Comparison of ENCODE assay signal across 1 cellular context in genomic region chr4:17670423-17670822, GRCh38.
TF ChIP-seq lines count a peak whose summit lies in the region.

No MANE protein-coding gene starts in this region.

TF ChIP-seq in K562, 482 proteins besides CTCF, POLR2A, EP300 and RAD21 (continued from another document and continues in another):
- TF ChIP-seq CUX1 (CRISPR knock-in tag; IDR thresholded peaks at IDR 0.05) (no peak), TAF7 (tag; IDR thresholded peaks at IDR 0.05) (no peak), ZFP1 (CRISPR knock-in tag; IDR thresholded peaks at IDR 0.05) (no peak), ZNF398 (CRISPR knock-in tag; IDR thresholded peaks at IDR 0.05) (no peak), TBP (optimal IDR thresholded peaks at IDR 0.05; ENCODE audit: low read depth, low read length) (no peak), U2AF2 (optimal IDR thresholded peaks at IDR 0.05; ENCODE audit: low read depth, low read length) (no peak), ATF3 (IDR thresholded peaks at IDR 0.05) (peak; percentile 12; the same call in 1 of the 2 replicates), ATF3 (CRISPR knock-in tag; conservative IDR thresholded peaks at IDR 0.05) (0 out of 2 replicates have a peak, but pooled peaks have one; percentile 38), CHCHD3 (CRISPR knock-in tag; IDR thresholded peaks at IDR 0.05) (no peak), LARP7 (IDR thresholded peaks at IDR 0.05) (no peak), CBX8 (IDR thresholded peaks at IDR 0.05; ENCODE audit: borderline replicate concordance, extremely low read depth, low read depth, low read length, poor library complexity, severe bottlenecking) (no peak), RB1 (IDR thresholded peaks at IDR 0.05; ENCODE audit: low read depth) (0 out of 2 replicates have a peak, but pooled peaks have one; percentile 14), ZNF24 (IDR thresholded peaks at IDR 0.05) (no peak), E2F6 (IDR thresholded peaks at IDR 0.05; ENCODE audit: borderline replicate concordance in 1 of 2, extremely low read depth in 1 of 2, insufficient read depth in 1 of 2, insufficient read length in 1 of 2, low read depth in 1 of 2, low read length in 1 of 2, poor library complexity in 1 of 2, severe bottlenecking in 1 of 2) (no peak), ZNF586 (CRISPR knock-in tag; conservative IDR thresholded peaks at IDR 0.05) (no peak), NR1H2 (CRISPR knock-in tag; IDR thresholded peaks at IDR 0.05) (no peak), TCF3 (CRISPR knock-in tag; IDR thresholded peaks at IDR 0.05) (peak; percentile 96), PTBP1 (IDR thresholded peaks at IDR 0.05; ENCODE audit: low read depth, low read length) (no peak), ZNF444 (CRISPR knock-in tag; IDR thresholded peaks at IDR 0.05) (no peak), ARID3B (CRISPR knock-in tag; IDR thresholded peaks at IDR 0.05; ENCODE audit: borderline replicate concordance) (no peak), VEZF1 (CRISPR knock-in tag; IDR thresholded peaks at IDR 0.05) (peak; percentile 30; the same call in 1 of the 2 replicates), ZNF583 (CRISPR knock-in tag; IDR thresholded peaks at IDR 0.05) (no peak), JUND (IDR thresholded peaks at IDR 0.05; ENCODE audit: borderline replicate concordance, low read depth, low read length) (peak; percentile 55; the same call in 1 of the 2 replicates), JUND (tag; IDR thresholded peaks at IDR 0.05; ENCODE audit: borderline replicate concordance, low read depth, low read length) (peak; percentile 38; the same call in 1 of the 3 replicates), KLF13 (tag; IDR thresholded peaks at IDR 0.05; ENCODE audit: borderline replicate concordance, low read depth) (no peak), DIDO1 (tag; IDR thresholded peaks at IDR 0.05; ENCODE audit: low read depth) (no peak), SREBF1 (IDR thresholded peaks at IDR 0.05; ENCODE audit: borderline replicate concordance, low read depth, low read length) (no peak), POLR2AphosphoS5 (IDR thresholded peaks at IDR 0.05; ENCODE audit: control insufficient read depth, insufficient read depth, low read depth, low read length) (peak; percentile 93), ELF2 (CRISPR knock-in tag; IDR thresholded peaks at IDR 0.05) (no peak), HDAC2 (IDR thresholded peaks at IDR 0.05) (peak; percentile 79; the same call in 1 of the 2 replicates), PPARD (CRISPR knock-in tag; IDR thresholded peaks at IDR 0.05) (no peak), TGIF2 (CRISPR knock-in tag; IDR thresholded peaks at IDR 0.05) (no peak), MTF1 (CRISPR knock-in tag; IDR thresholded peaks at IDR 0.05; ENCODE audit: borderline replicate concordance) (no peak), SRF (CRISPR knock-in tag; IDR thresholded peaks at IDR 0.05) (no peak), EHMT2 (IDR thresholded peaks at IDR 0.05) (peak; percentile 78; the same call in 1 of the 2 replicates), POLR3G (IDR thresholded peaks at IDR 0.05; ENCODE audit: extremely low read depth, insufficient read length, insufficient replicate concordance) (no peak), TAL1 (IDR thresholded peaks at IDR 0.05) (peak; percentile 96), BRF2 (IDR thresholded peaks at IDR 0.05; ENCODE audit: borderline replicate concordance, insufficient read depth, insufficient read length) (no peak), BACH1 (tag; IDR thresholded peaks at IDR 0.05) (no peak), MED1 (CRISPR knock-in tag; IDR thresholded peaks at IDR 0.05; ENCODE audit: borderline replicate concordance) (no peak), MITF (IDR thresholded peaks at IDR 0.05) (no peak), PTTG1 (tag; IDR thresholded peaks at IDR 0.05; ENCODE audit: low read depth) (no peak)
